ENCODE assay signal across 10 cellular contexts in genomic region chr2:95346738-95347671, GRCh38. TPM values are rescaled to one million over a fixed set of nuclear protein-coding genes. Genes with fewer than 3 reads are reported as not detected.
DNase-seq lines count a peak whose midpoint lies in the region; ATAC-seq and TF ChIP-seq lines count a peak whose summit lies in the region.
"Had no signal": no experiment of that assay in that cellular context is flagged by ENCODE, and none has a peak within 500 bp of the region (broad histone marks: within the 10 kb centered on the region; RNA-seq: fewer than 3 reads in every experiment).

No MANE protein-coding gene starts in this region.

- no peaks in the 10 kb centered on the region for H3K36me3 ChIP-seq in upper lobe of right lung

- H3K4me1 Mint-ChIP-seq in activated T-cell treated with anti-CD3 and anti-CD28 coated beads, Interleukin-2, amount 50 U/mL, for 24 hours (ENCODE audit: low read depth), result peaks cover 2% of the 10 kb centered on the region
- peaks cover 9% of the 10 kb centered on the region for H3K4me1 Mint-ChIP-seq in dendritic cell treated with granulocyte-macrophage colony-stimulating factor and Interleukin-4, amounts not matched to agents 40 ng/mL and 50 ng/mL, for 4 days (ENCODE audit: low read depth)
- H3K4me1 Mint-ChIP-seq in memory B cell, result peaks cover 3% of the 10 kb centered on the region

- no peak overlapping the region for H3K27ac Mint-ChIP-seq in activated T-cell treated with anti-CD3 and anti-CD28 coated beads, Interleukin-2, amount 50 U/mL, for 24 hours
- no peak overlapping the region for H3K27ac Mint-ChIP-seq in dendritic cell treated with granulocyte-macrophage colony-stimulating factor and Interleukin-4, amounts not matched to agents 40 ng/mL and 50 ng/mL, for 4 days
- H3K27ac Mint-ChIP-seq in memory B cell, result no peak overlapping the region

- H3K27me3 Mint-ChIP-seq in activated T-cell treated with anti-CD3 and anti-CD28 coated beads, Interleukin-2, amount 50 U/mL, for 24 hours, result peaks cover 62% of the 10 kb centered on the region
- peaks cover 56% of the 10 kb centered on the region for H3K27me3 Mint-ChIP-seq in dendritic cell treated with granulocyte-macrophage colony-stimulating factor and Interleukin-4, amounts not matched to agents 40 ng/mL and 50 ng/mL, for 4 days
- peaks cover 14% of the 10 kb centered on the region for H3K27me3 Mint-ChIP-seq in memory B cell

- peak overlapping the region; percentile 39 for H3K4me3 ChIP-seq in upper lobe of right lung

- no peaks in the 10 kb centered on the region for H3K9me3 ChIP-seq in upper lobe of right lung

- no peaks in the 10 kb centered on the region for H3K36me3 Mint-ChIP-seq in activated T-cell treated with anti-CD3 and anti-CD28 coated beads, Interleukin-2, amount 50 U/mL, for 24 hours (ENCODE audit: low read depth)
- H3K36me3 Mint-ChIP-seq in dendritic cell treated with granulocyte-macrophage colony-stimulating factor and Interleukin-4, amounts not matched to agents 40 ng/mL and 50 ng/mL, for 4 days (ENCODE audit: low read depth), result no peaks in the 10 kb centered on the region
- no peaks in the 10 kb centered on the region for H3K36me3 Mint-ChIP-seq in memory B cell

- intact Hi-C loops in dendritic cell treated with granulocyte-macrophage colony-stimulating factor and Interleukin-4, amounts not matched to agents 40 ng/mL and 50 ng/mL, for 4 days (cut with micrococcal nuclease), result loop anchor here (5.0 kb wide), 1 partner anchor 380 kb away; no protein-coding TSS in a partner anchor
- intact Hi-C loops in upper lobe of right lung (cut with DNase I), result no loop called here

- H3K9me3 Mint-ChIP-seq in activated T-cell treated with anti-CD3 and anti-CD28 coated beads, Interleukin-2, amount 50 U/mL, for 24 hours, result no peaks in the 10 kb centered on the region
- H3K9me3 Mint-ChIP-seq in dendritic cell treated with granulocyte-macrophage colony-stimulating factor and Interleukin-4, amounts not matched to agents 40 ng/mL and 50 ng/mL, for 4 days, result no peaks in the 10 kb centered on the region
- H3K9me3 Mint-ChIP-seq in memory B cell, result no peaks in the 10 kb centered on the region

- DNase-seq in activated T-cell treated with anti-CD3 and anti-CD28 coated beads, Interleukin-2, amount 50 U/mL, for 24 hours, result peak; percentile 37
- DNase-seq in activated T-cell treated with anti-CD3 and anti-CD28 coated beads, Interleukin-2, amount 50 U/mL, for 1 hour, result no peak
- DNase-seq in memory B cell (ENCODE audit: low spot score in 2 of 2) (no peak), upper lobe of right lung (peak; percentile 66), C1 segment of cervical spinal cord (lab: John Stamatoyannopoulos, UW) (no peak), DMS153 treated with DMSO at 0.1 percent for 48 hours (lab: John Stamatoyannopoulos, UW; ENCODE audit: unreplicated experiment) (no peak)
- DNase-seq: DMS79 treated with DMSO at 0.1 percent for 48 hours, Karpas-422 had no signal

- no peak for TF ChIP-seq CTCF in upper lobe of right lung (IDR thresholded peaks at IDR 0.05)

- no peak overlapping the region for H3K27ac ChIP-seq in upper lobe of right lung

- H3K4me1 ChIP-seq in upper lobe of right lung, result peaks cover 11% of the 10 kb centered on the region

- no peak overlapping the region for H3K4me3 Mint-ChIP-seq in activated T-cell treated with anti-CD3 and anti-CD28 coated beads, Interleukin-2, amount 50 U/mL, for 24 hours
- H3K4me3 Mint-ChIP-seq in dendritic cell treated with granulocyte-macrophage colony-stimulating factor and Interleukin-4, amounts not matched to agents 40 ng/mL and 50 ng/mL, for 4 days, result peak overlapping the region; percentile 14
- H3K4me3 Mint-ChIP-seq in memory B cell, result peak overlapping the region; percentile 50

- peaks cover 16% of the 10 kb centered on the region for H3K27me3 ChIP-seq in upper lobe of right lung

- ATAC-seq in memory B cell (ENCODE audit: low read depth) (no peak), upper lobe of right lung (no peak), GM18868 (IDR thresholded peaks at IDR 0.05; ENCODE audit: unreplicated experiment) (no peak)

RNA-seq across cellular contexts. Expression of gene KCNIP3, which starts 49.9 kb away (rescaled TPM):
- total RNA-seq in upper lobe of right lung, result 3.0 TPM

RNA-seq across cellular contexts. Expression of gene FAHD2A, which starts 55.5 kb away (rescaled TPM):
- total RNA-seq in upper lobe of right lung, result 22.8 TPM

Comparison
In these comparisons a context has a peak if more than half of its experiments do, and no peak if none do; other contexts are left out.
1. DNase-seq: peak in activated T-cell treated with anti-CD3 and anti-CD28 coated beads, Interleukin-2, amount 50 U/mL, for 24 hours (single experiment) and upper lobe of right lung (single experiment); none in activated T-cell treated with anti-CD3 and anti-CD28 coated beads, Interleukin-2, amount 50 U/mL, for 1 hour (single experiment), memory B cell (0 of 2), C1 segment of cervical spinal cord (0 of 14) and DMS153 treated with DMSO at 0.1 percent for 48 hours (single experiment).